ENCODE assay signal across 20 cellular contexts in the genomic region with DNA sequence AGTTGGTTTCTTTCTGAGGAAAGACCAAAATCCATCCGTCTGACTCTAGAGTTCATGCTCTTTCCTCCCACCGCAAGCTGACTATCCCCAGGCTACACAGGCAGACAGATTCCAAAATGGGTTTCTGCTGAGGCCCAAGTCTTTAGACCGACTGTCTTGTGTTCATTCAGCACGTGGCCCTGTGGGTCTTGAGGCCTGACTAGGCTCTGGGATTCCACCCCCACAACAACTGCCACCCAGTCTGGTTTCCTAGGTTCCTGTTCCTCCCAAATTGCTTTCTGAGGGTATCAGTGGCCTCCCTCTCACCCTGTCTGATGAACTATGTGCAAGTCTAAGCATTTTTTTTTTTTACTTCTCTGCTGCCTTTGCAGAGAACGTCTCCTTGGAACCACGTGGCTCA.
DNase-seq lines count a peak whose midpoint lies in the region; ATAC-seq and TF ChIP-seq lines count a peak whose summit lies in the region.
"Had no signal": no experiment of that assay in that cellular context is flagged by ENCODE, and none has a peak within 500 bp of the region (broad histone marks: within the 10 kb centered on the region; RNA-seq: fewer than 3 reads in every experiment).

No MANE protein-coding gene starts in this region.

- H3K4me2 ChIP-seq in Loucy (ENCODE audit: low read depth, low read length, poor library complexity, severe bottlenecking), result peak overlapping the region; percentile 21
- H3K4me2 ChIP-seq: SK-N-SH had no signal

- H3K9me2 ChIP-seq in Loucy (replicated peaks; ENCODE audit: low read depth, low read length), result no peaks in the 10 kb centered on the region
- H3K9me2 ChIP-seq: SK-N-SH had no signal

- H3K36me3 ChIP-seq in Loucy (ENCODE audit: insufficient read depth, low read length), result no peaks in the 10 kb centered on the region

- H3K27ac Mint-ChIP-seq in activated naive CD8-positive, alpha-beta T cell treated with anti-CD3 and anti-CD28 coated beads for 36 hours, result no peak overlapping the region
- H3K27ac Mint-ChIP-seq in stimulated activated effector memory CD8-positive, alpha-beta T cell treated with anti-CD3 and anti-CD28 coated beads, Interleukin-12 subunit alpha, Interleukin-12 subunit beta, amount 100 ng/mL, for 72 hours, result no peak overlapping the region
- H3K27ac Mint-ChIP-seq: B cell; CD8-positive, alpha-beta memory T cell; HFFc6 had no signal

- no peak overlapping the region for H3K4me3 Mint-ChIP-seq in activated naive CD8-positive, alpha-beta T cell treated with anti-CD3 and anti-CD28 coated beads for 36 hours
- no peak overlapping the region for H3K4me3 Mint-ChIP-seq in stimulated activated effector memory CD8-positive, alpha-beta T cell treated with anti-CD3 and anti-CD28 coated beads, Interleukin-12 subunit alpha, Interleukin-12 subunit beta, amount 100 ng/mL, for 72 hours
- H3K4me3 Mint-ChIP-seq: B cell; CD8-positive, alpha-beta memory T cell; HFFc6 had no signal

- no peak overlapping the region for H2AFZ ChIP-seq in Loucy (ENCODE audit: low read length)

- no peaks in the 10 kb centered on the region for H3F3A ChIP-seq in Loucy (ENCODE audit: low read depth)

- no peaks in the 10 kb centered on the region for H3K36me3 Mint-ChIP-seq in activated naive CD8-positive, alpha-beta T cell treated with anti-CD3 and anti-CD28 coated beads for 36 hours
- H3K36me3 Mint-ChIP-seq in stimulated activated effector memory CD8-positive, alpha-beta T cell treated with anti-CD3 and anti-CD28 coated beads, Interleukin-12 subunit alpha, Interleukin-12 subunit beta, amount 100 ng/mL, for 72 hours, result no peaks in the 10 kb centered on the region
- H3K36me3 Mint-ChIP-seq: CD8-positive, alpha-beta memory T cell had no signal

- no peaks in the 10 kb centered on the region for H3K9me3 Mint-ChIP-seq in activated naive CD8-positive, alpha-beta T cell treated with anti-CD3 and anti-CD28 coated beads for 36 hours
- no peaks in the 10 kb centered on the region for H3K9me3 Mint-ChIP-seq in stimulated activated effector memory CD8-positive, alpha-beta T cell treated with anti-CD3 and anti-CD28 coated beads, Interleukin-12 subunit alpha, Interleukin-12 subunit beta, amount 100 ng/mL, for 72 hours
- H3K9me3 Mint-ChIP-seq: HFFc6 had no signal

- peaks cover 49% of the 10 kb centered on the region for H3K27me3 Mint-ChIP-seq in activated naive CD8-positive, alpha-beta T cell treated with anti-CD3 and anti-CD28 coated beads for 36 hours

- H3K9me3 ChIP-seq in Loucy (ENCODE audit: insufficient read depth, low read depth, low read length), result no peaks in the 10 kb centered on the region
- H3K9me3 ChIP-seq: SK-N-SH had no signal

- no peaks in the 10 kb centered on the region for H3K27me3 ChIP-seq in Loucy (ENCODE audit: insufficient read depth, low read length, poor library complexity, severe bottlenecking)

- no peaks in the 10 kb centered on the region for H4K20me1 ChIP-seq in Loucy (ENCODE audit: insufficient read depth, low read length, poor library complexity, severe bottlenecking)

- no peaks in the 10 kb centered on the region for H3K4me1 Mint-ChIP-seq in activated naive CD8-positive, alpha-beta T cell treated with anti-CD3 and anti-CD28 coated beads for 36 hours
- no peaks in the 10 kb centered on the region for H3K4me1 Mint-ChIP-seq in stimulated activated effector memory CD8-positive, alpha-beta T cell treated with anti-CD3 and anti-CD28 coated beads, Interleukin-12 subunit alpha, Interleukin-12 subunit beta, amount 100 ng/mL, for 72 hours

- DNase-seq in C1 segment of cervical spinal cord (lab: John Stamatoyannopoulos, UW) (peak in 8 of 14 donors; percentile 5 to 71 (median 21)), amygdala (lab: John Stamatoyannopoulos, UW) (peak in 38 of 56 donors; percentile 4 to 70 (median 22)), medulla oblongata (ENCODE audit: extremely low spot score) (peak; percentile 86), activated gamma-delta T cell treated with Interleukin-2 at 50 U/mL for 16 hours (no peak)
- no peak for DNase-seq in activated naive CD8-positive, alpha-beta T cell treated with anti-CD3 and anti-CD28 coated beads for 36 hours
- DNase-seq in stimulated activated effector memory CD8-positive, alpha-beta T cell treated with anti-CD3 and anti-CD28 coated beads, Interleukin-12 subunit alpha, Interleukin-12 subunit beta, amount 100 ng/mL, for 72 hours (ENCODE audit: low spot score in 2 of 2), result no peak
- DNase-seq: ACHN; CD8-positive, alpha-beta memory T cell; DND-41; GF-D8; HFFc6; Karpas-422; NCI-H1092; NCI-H2107; NCI-H226; NCI-H526; SK-N-SH had no signal

- H3K4me3 ChIP-seq in Loucy (ENCODE audit: low read length, poor library complexity, severe bottlenecking), result no peak overlapping the region

- ATAC-seq in GM19351 (IDR thresholded peaks at IDR 0.05; ENCODE audit: unreplicated experiment), result no peak
- ATAC-seq in stimulated activated effector memory CD8-positive, alpha-beta T cell treated with anti-CD3 and anti-CD28 coated beads, Interleukin-12 subunit alpha, Interleukin-12 subunit beta, amount 100 ng/mL, for 72 hours, result no peak

- no peak overlapping the region for H3K9ac ChIP-seq in Loucy (ENCODE audit: low read depth, low read length, poor library complexity, severe bottlenecking)
- H3K9ac ChIP-seq: SK-N-SH had no signal

- peaks cover 28% of the 10 kb centered on the region for H3K4me1 ChIP-seq in Loucy (ENCODE audit: insufficient read depth, low read length, poor library complexity, severe bottlenecking)

- no peaks in the 10 kb centered on the region for H3K79me2 ChIP-seq in Loucy (ENCODE audit: insufficient read depth, low read length)

- TF ChIP-seq CTCF in Loucy (conservative IDR thresholded peaks at IDR 0.05; ENCODE audit: low read length), result no peak

Comparison
In these comparisons a context has a peak if more than half of its experiments do, and no peak if none do; other contexts are left out.
1. DNase-seq: peak in C1 segment of cervical spinal cord (8 of 14), amygdala (38 of 56) and medulla oblongata (single experiment); none in activated gamma-delta T cell treated with Interleukin-2 at 50 U/mL for 16 hours (single experiment), activated naive CD8-positive, alpha-beta T cell treated with anti-CD3 and anti-CD28 coated beads for 36 hours (single experiment) and stimulated activated effector memory CD8-positive, alpha-beta T cell treated with anti-CD3 and anti-CD28 coated beads, Interleukin-12 subunit alpha, Interleukin-12 subunit beta, amount 100 ng/mL, for 72 hours (0 of 2).